In genomic region chr15:92714457-92715401, GRCh38 we compare ENCODE assay signal across 8 cellular contexts. TPM values are rescaled to one million over a fixed set of nuclear protein-coding genes. Genes with fewer than 3 reads are reported as not detected.
A peak's percentile ranks its signal among the peaks of the same experiment; 100 is the strongest.
DNase-seq lines count a peak whose midpoint lies in the region; ATAC-seq and TF ChIP-seq lines count a peak whose summit lies in the region.

No MANE protein-coding gene starts in this region.

- CTCF ChIA-PET in BJ (lab: Yijun Ruan, JAX) = interaction anchor here (0.6 to 4.0 kb wide), 35 partner anchors 9 to 778 kb away, joined by 3 to 57 read pairs (median 3); no protein-coding TSS in a partner anchor

- peak overlapping the region; percentile 89 for H3K9ac ChIP-seq in NT2/D1 (ENCODE audit: insufficient read length, low read depth)

- POLR2A ChIA-PET in BJ (lab: Charles Lee) = interaction anchor here (0.9 kb wide), 1 partner anchor 193 kb away, joined by 3 read pairs; no protein-coding TSS in a partner anchor

- DNase-seq in BJ (ENCODE audit: low read depth) (no peak), HPDE6-E6E7 (ENCODE audit: extremely low spot score) (peak; percentile 26), NT2/D1 (ENCODE audit: low read depth, low spot score) (peak; percentile 74), epidermal melanocyte (ENCODE audit: insufficient read length, low spot score) (peak; percentile 63)
- DNase-seq in activated CD8-positive, alpha-beta memory T cell treated with anti-CD3 and anti-CD28 coated beads, Interleukin-2, amount 50 U/mL, for 4 hours = peak; percentile 76
- peak; percentile 53 to 59 for DNase-seq in stimulated activated CD8-positive, alpha-beta memory T cell treated with anti-CD3 and anti-CD28 coated beads, Interleukin-2, amount 100 ng/mL, for 1 hour (ENCODE audit: low read depth in 2 of 2)

- H3K4me1 ChIP-seq in NT2/D1 (ENCODE audit: insufficient read depth, insufficient read length) = no peaks in the 10 kb centered on the region
- H3K4me1 ChIP-seq in mononuclear cell (ENCODE audit: insufficient read depth, low read length) = peaks cover 9% of the 10 kb centered on the region

- H3K27me3 ChIP-seq in BJ (ENCODE audit: control insufficient read depth, insufficient read depth, low read length) (no peaks in the 10 kb centered on the region; the same call in 1 of the 2 replicates), NT2/D1 (ENCODE audit: insufficient read depth, insufficient read length) (no peaks in the 10 kb centered on the region), mononuclear cell (ENCODE audit: insufficient read depth, low read length) (peaks cover 16% of the 10 kb centered on the region)

- no peaks in the 10 kb centered on the region; the same call in 1 of the 2 replicates for H3K9me3 ChIP-seq in NT2/D1 (ENCODE audit: insufficient read depth, low read length)
- H3K9me3 ChIP-seq in mononuclear cell (ENCODE audit: low read depth, low read length) = no peaks in the 10 kb centered on the region

- no peaks in the 10 kb centered on the region for H3K36me3 ChIP-seq in BJ (ENCODE audit: control insufficient read depth, insufficient read depth, low read length)
- H3K36me3 ChIP-seq in NT2/D1 (ENCODE audit: insufficient read depth, insufficient read length, low read length) = no peaks in the 10 kb centered on the region

- peak; percentile 89 for TF ChIP-seq CTCF in BJ (IDR thresholded peaks at IDR 0.05; ENCODE audit: insufficient read depth, low read depth, low read length)

- H3K4me3 ChIP-seq in BJ (ENCODE audit: low read depth, low read length) (peak overlapping the region; percentile 48), NT2/D1 (ENCODE audit: insufficient read length, low read depth) (peak overlapping the region; percentile 64), mononuclear cell (ENCODE audit: low read length) (peak overlapping the region; percentile 28)

- ATAC-seq in GM19324 (IDR thresholded peaks at IDR 0.05; ENCODE audit: low FRiP score, unreplicated experiment) = peak; percentile 71

RNA-seq across cellular contexts. Expression of gene FAM174B, which starts 59.2 kb away (rescaled TPM):
- 5.1 and 5.8 TPM in 2 replicates for polyA plus RNA-seq in BJ (2011; rRNA removed)
- 4.8 and 5.4 TPM in 2 replicates for polyA minus RNA-seq in BJ (2011; rRNA and poly(A)+ RNA removed)
- total RNA-seq in mononuclear cell = 1.5 TPM
